ENCODE assay signal across 11 cellular contexts in the genomic region with DNA sequence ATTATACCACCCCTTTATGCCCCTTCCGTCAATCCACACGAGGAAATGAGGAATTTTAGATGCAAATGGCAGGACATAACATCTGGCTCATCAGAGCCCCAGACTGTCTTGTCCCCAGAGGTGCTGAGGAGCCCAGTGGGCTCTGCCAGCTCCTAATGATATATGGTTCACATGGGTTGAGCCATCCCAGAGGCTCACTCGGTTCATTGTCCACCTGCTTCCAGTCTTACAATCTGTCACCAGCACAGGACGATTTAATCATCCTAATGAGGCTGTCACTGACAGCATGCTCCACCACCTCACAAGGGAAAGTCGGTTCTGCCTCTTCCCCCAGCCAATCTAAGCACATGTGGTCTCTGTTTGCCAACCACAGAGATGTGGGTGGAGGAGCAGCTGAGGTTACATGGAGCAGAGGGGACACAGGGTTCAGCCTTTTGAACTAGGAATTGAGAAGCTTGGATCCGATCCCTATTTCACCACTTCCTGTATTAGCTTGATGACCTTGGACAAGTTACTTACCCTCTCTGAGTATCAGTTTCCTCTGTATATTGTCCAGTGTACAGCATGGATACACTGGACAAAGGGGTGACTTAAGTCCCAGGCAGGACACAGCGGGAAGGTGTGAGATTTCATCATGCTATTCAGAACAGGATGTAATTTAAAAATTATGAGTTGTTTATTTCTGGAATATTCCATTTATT. TPM values are rescaled to one million over a fixed set of nuclear protein-coding genes. Genes with fewer than 3 reads are reported as not detected.
DNase-seq lines count a peak whose midpoint lies in the region; ATAC-seq and TF ChIP-seq lines count a peak whose summit lies in the region.
"Had no signal": no experiment of that assay in that cellular context is flagged by ENCODE, and none has a peak within 500 bp of the region (broad histone marks: within the 10 kb centered on the region; RNA-seq: fewer than 3 reads in every experiment).

No MANE protein-coding gene starts in this region.

- no peaks in the 10 kb centered on the region for H3K36me3 ChIP-seq in DND-41 (ENCODE audit: insufficient read depth, low read length)
- H3K36me3 ChIP-seq: neutrophil had no signal

- H3K4me1 ChIP-seq in DND-41 (ENCODE audit: insufficient read depth, low read length) = peaks cover 6% of the 10 kb centered on the region

- H2AFZ ChIP-seq in DND-41 (ENCODE audit: low read depth, low read length) = no peak overlapping the region

- peak; percentile 51 for DNase-seq in DND-41
- peak; percentile 69 for DNase-seq in NCI-H2196 (lab: John Stamatoyannopoulos, UW; ENCODE audit: unreplicated experiment)
- no peak for DNase-seq in central memory CD8-positive, alpha-beta T cell (ENCODE audit: low spot score in 2 of 2)
- peak; percentile 99 for DNase-seq in myocyte (ENCODE audit: low read depth)
- DNase-seq in effector memory CD8-positive, alpha-beta T cell = no peak
- DNase-seq in activated effector memory CD4-positive, alpha-beta T cell treated with Interleukin-2 at 50 U/mL for 16 hours = no peak
- no peak for DNase-seq in T-helper 9 cell

- no peak overlapping the region for H3K9ac ChIP-seq in DND-41 (ENCODE audit: low read depth, low read length)

- peak overlapping the region; percentile 23 for H3K27ac Mint-ChIP-seq in central memory CD8-positive, alpha-beta T cell (ENCODE audit: low read depth)
- H3K27ac Mint-ChIP-seq in effector memory CD8-positive, alpha-beta T cell = peak overlapping the region in 1 of 2 donors; percentile 81
- H3K27ac Mint-ChIP-seq: T-cell had no signal

- no peaks in the 10 kb centered on the region for H3K9me3 ChIP-seq in DND-41 (ENCODE audit: insufficient read depth, low read length, severe bottlenecking)
- H3K9me3 ChIP-seq: neutrophil had no signal

- H3K4me1 Mint-ChIP-seq in central memory CD8-positive, alpha-beta T cell = peaks cover 7% of the 10 kb centered on the region
- peaks cover 0 to 3% of the 10 kb centered on the region in 2 donors for H3K4me1 Mint-ChIP-seq in effector memory CD8-positive, alpha-beta T cell (ENCODE audit: low read depth in 2 of 2)

- ATAC-seq in DND-41 (ENCODE audit: insufficient read depth, low read depth) (peak; percentile 96), HG03025 (IDR thresholded peaks at IDR 0.05; ENCODE audit: low FRiP score, unreplicated experiment) (no peak)
- peak; percentile 36 for ATAC-seq in central memory CD8-positive, alpha-beta T cell (replicated peaks; ENCODE audit: extremely low read depth, poor library complexity, severe bottlenecking)
- no peak for ATAC-seq in effector memory CD8-positive, alpha-beta T cell (replicated peaks)
- ATAC-seq: T-cell had no signal

- peaks cover 46% of the 10 kb centered on the region for H3K27me3 Mint-ChIP-seq in central memory CD8-positive, alpha-beta T cell
- H3K27me3 Mint-ChIP-seq in effector memory CD8-positive, alpha-beta T cell = peaks cover 29 to 42% of the 10 kb centered on the region in 2 donors

- H3K79me2 ChIP-seq in DND-41 (ENCODE audit: insufficient read depth, low read length) = no peaks in the 10 kb centered on the region

- H3K4me3 Mint-ChIP-seq in central memory CD8-positive, alpha-beta T cell = no peak overlapping the region
- no peak overlapping the region for H3K4me3 Mint-ChIP-seq in effector memory CD8-positive, alpha-beta T cell
- H3K4me3 Mint-ChIP-seq: T-cell had no signal

- no peaks in the 10 kb centered on the region for H3K36me3 Mint-ChIP-seq in central memory CD8-positive, alpha-beta T cell (ENCODE audit: insufficient read depth)
- peaks cover 3% of the 10 kb centered on the region for H3K36me3 Mint-ChIP-seq in effector memory CD8-positive, alpha-beta T cell (ENCODE audit: insufficient read depth)
- H3K36me3 Mint-ChIP-seq: T-cell had no signal

- no peak for TF ChIP-seq CTCF in DND-41 (IDR thresholded peaks at IDR 0.05; ENCODE audit: borderline replicate concordance, extremely low read depth, low read length, poor library complexity, severe bottlenecking)

- peaks cover 21% of the 10 kb centered on the region for H3K27me3 ChIP-seq in DND-41 (ENCODE audit: insufficient read depth, low read length, poor library complexity)

- no peak overlapping the region for H3K27ac ChIP-seq in DND-41 (ENCODE audit: low read length)
- H3K27ac ChIP-seq: neutrophil had no signal

- H3K9me3 Mint-ChIP-seq in central memory CD8-positive, alpha-beta T cell = no peaks in the 10 kb centered on the region
- no peaks in the 10 kb centered on the region for H3K9me3 Mint-ChIP-seq in effector memory CD8-positive, alpha-beta T cell
- H3K9me3 Mint-ChIP-seq: T-cell had no signal

- no peak overlapping the region for H3K4me2 ChIP-seq in DND-41 (ENCODE audit: insufficient read depth, low read length)

- H3K4me3 ChIP-seq in DND-41 (ENCODE audit: low read depth in 1 of 2, low read length in 2 of 2) = no peak overlapping the region
- H3K4me3 ChIP-seq: coronary artery had no signal

- no peaks in the 10 kb centered on the region for H4K20me1 ChIP-seq in DND-41 (ENCODE audit: insufficient read depth, low read length)

RNA-seq across cellular contexts. Expression of gene DHX8, which starts 27.0 kb away (rescaled TPM):
- total RNA-seq in myocyte = 33.3 and 39.3 TPM in 2 replicates
- 30.5 TPM for polyA plus RNA-seq in myocyte (2012)

RNA-seq across cellular contexts. Expression of gene ARL4D, which starts 58.0 kb away (rescaled TPM):
- 54.6 and 70.4 TPM in 2 replicates for total RNA-seq in myocyte
- 68.6 TPM for polyA plus RNA-seq in myocyte (2012)

Comparison
In these comparisons a context has a peak if more than half of its experiments do, and no peak if none do; other contexts are left out.
1. ATAC-seq: peak in DND-41 (single experiment) and central memory CD8-positive, alpha-beta T cell (single experiment); none in effector memory CD8-positive, alpha-beta T cell (single experiment) and HG03025 (single experiment).
2. DNase-seq: peak in DND-41 (single experiment), NCI-H2196 (single experiment) and myocyte (single experiment); none in central memory CD8-positive, alpha-beta T cell (0 of 2), effector memory CD8-positive, alpha-beta T cell (0 of 3), activated effector memory CD4-positive, alpha-beta T cell treated with Interleukin-2 at 50 U/mL for 16 hours (single experiment) and T-helper 9 cell (single experiment).